In genomic region chr22:17158568-17159503, GRCh38 we compare ENCODE assay signal across 9 cellular contexts. TPM values are rescaled to one million over a fixed set of nuclear protein-coding genes. Genes with fewer than 3 reads are reported as not detected.
DNase-seq lines count a peak whose midpoint lies in the region; ATAC-seq, FAIRE-seq and TF ChIP-seq lines count a peak whose summit lies in the region.
"Had no signal": no experiment of that assay in that cellular context is flagged by ENCODE, and none has a peak within 500 bp of the region (broad histone marks: within the 10 kb centered on the region; RNA-seq: fewer than 3 reads in every experiment).

Gene HDHD5 (minus strand): TSS chr22:17159277. CDS start chr22:17159251, 26 bp downstream.

- ATAC-seq in GM18868 (IDR thresholded peaks at IDR 0.05; ENCODE audit: unreplicated experiment): peak; percentile 71
- ATAC-seq in HG03108 (IDR thresholded peaks at IDR 0.05; ENCODE audit: unreplicated experiment): peak; percentile 65
- peak; percentile 91 for ATAC-seq in activated B cell treated with CpG ODN at 0.5 μM for 24 hours (ENCODE audit: low read depth)

- peak; percentile 61 for DNase-seq in A172 (ENCODE audit: low spot score)
- peak; percentile 93 for DNase-seq in NCI-H2227 (lab: John Stamatoyannopoulos, UW; ENCODE audit: unreplicated experiment)
- DNase-seq in activated B cell treated with CpG ODN at 0.5 μM for 24 hours: peak; percentile 82
- DNase-seq in bronchial epithelial cell (ENCODE audit: low read depth): peak; percentile 68
- peak; percentile 77 to 81 (median 81) for DNase-seq in immature natural killer cell
- peak; percentile 76 for DNase-seq in smooth muscle cell (lab: John Stamatoyannopoulos, UW; ENCODE audit: unreplicated experiment)
- DNase-seq: DND-41 had no signal

- H3K27me3 ChIP-seq in bronchial epithelial cell (ENCODE audit: control insufficient read depth, insufficient read depth, low read length): no peaks in the 10 kb centered on the region
- H3K27me3 ChIP-seq in smooth muscle cell (ENCODE audit: low read depth): no peaks in the 10 kb centered on the region

- no peaks in the 10 kb centered on the region for H3K36me3 ChIP-seq in bronchial epithelial cell (ENCODE audit: control insufficient read depth, insufficient read depth, low read length)
- no peaks in the 10 kb centered on the region for H3K36me3 ChIP-seq in smooth muscle cell (ENCODE audit: low read depth)

- H3K9ac ChIP-seq in smooth muscle cell (ENCODE audit: low read depth): peak within 1 kb of the TSS; percentile 73

- H3K4me2 ChIP-seq in smooth muscle cell: peak within 1 kb of the TSS; percentile 95

- intact Hi-C loops in activated B cell treated with CpG ODN at 0.5 μM for 24 hours (cut with micrococcal nuclease): loop anchor here (1.0 to 5.0 kb wide), 6 partner anchors 12 to 478 kb away; partner anchors contain the start of genes ADA2 and BCL2L13

- TF ChIP-seq CTCF in activated B cell treated with CpG ODN at 0.5 μM for 24 hours (IDR thresholded peaks at IDR 0.05): no peak
- no peak for TF ChIP-seq CTCF in bronchial epithelial cell (IDR thresholded peaks at IDR 0.05; ENCODE audit: insufficient read depth, low read length, severe bottlenecking)
- TF ChIP-seq CTCF in smooth muscle cell (IDR thresholded peaks at IDR 0.05; ENCODE audit: borderline replicate concordance, insufficient read depth, poor library complexity, severe bottlenecking): no peak

- peaks cover 32% of the 10 kb centered on the region for H4K20me1 ChIP-seq in smooth muscle cell (ENCODE audit: low read depth)

- H3K4me3 ChIP-seq in bronchial epithelial cell (ENCODE audit: low read depth, low read length) (peak within 1 kb of the TSS; percentile 74), smooth muscle cell (peak within 1 kb of the TSS; percentile 80)

- CTCF ChIA-PET in activated B cell treated with CpG ODN at 0.5 μM for 24 hours (lab: Charles Lee): interaction anchor here (1.3 kb wide), 1 partner anchor 13 kb away, joined by 4 read pairs; no protein-coding TSS in a partner anchor

- H3K27ac ChIP-seq in smooth muscle cell (ENCODE audit: low read depth): peak within 1 kb of the TSS; percentile 52

- H3K9me3 Mint-ChIP-seq in activated B cell treated with CpG ODN at 0.5 μM for 24 hours: no peaks in the 10 kb centered on the region
- no peaks in the 10 kb centered on the region for H3K9me3 Mint-ChIP-seq in immature natural killer cell

- H3F3A ChIP-seq in smooth muscle cell (ENCODE audit: low read depth): peaks cover 5% of the 10 kb centered on the region

- POLR2A ChIA-PET in activated B cell treated with CpG ODN at 0.5 μM for 24 hours (lab: Charles Lee): interaction anchor here (1.3 to 3.0 kb wide), 2 partner anchors 13 to 73 kb away, joined by 3 to 18 read pairs; no protein-coding TSS in a partner anchor

- under 1% methylated on average over 75 of the region's 114 CpGs for WGBS in smooth muscle cell (ENCODE audit: low lambda C conversion rate)

- peak within 1 kb of the TSS; percentile 100 for H2AFZ ChIP-seq in smooth muscle cell (ENCODE audit: low read depth)

- H3K9me3 ChIP-seq in smooth muscle cell (replicated peaks; ENCODE audit: low read depth): no peaks in the 10 kb centered on the region

- H3K4me1 ChIP-seq in smooth muscle cell (ENCODE audit: low read depth): peaks cover 12% of the 10 kb centered on the region

- H3K4me1 Mint-ChIP-seq in activated B cell treated with CpG ODN at 0.5 μM for 24 hours (peaks cover 26% of the 10 kb centered on the region), immature natural killer cell (peaks cover 22 to 25% of the 10 kb centered on the region in 2 donors)

- peaks cover 2% of the 10 kb centered on the region for H3K36me3 Mint-ChIP-seq in activated B cell treated with CpG ODN at 0.5 μM for 24 hours (ENCODE audit: low read depth)
- H3K36me3 Mint-ChIP-seq in immature natural killer cell: no peaks in the 10 kb centered on the region

- H3K27me3 Mint-ChIP-seq in activated B cell treated with CpG ODN at 0.5 μM for 24 hours (no peaks in the 10 kb centered on the region), immature natural killer cell (ENCODE audit: low read depth in 3 of 3) (no peaks in the 10 kb centered on the region)

- H3K27ac Mint-ChIP-seq in activated B cell treated with CpG ODN at 0.5 μM for 24 hours (peak within 1 kb of the TSS; percentile 59), immature natural killer cell (peak within 1 kb of the TSS in 5 of 6 donors; percentile 57 to 82 (median 72))

- H3K4me3 Mint-ChIP-seq in activated B cell treated with CpG ODN at 0.5 μM for 24 hours (peak within 1 kb of the TSS; percentile 83), immature natural killer cell (peak within 1 kb of the TSS; percentile 81 to 83 (median 83))

- H3K79me2 ChIP-seq in smooth muscle cell (ENCODE audit: low read depth): peaks cover 38% of the 10 kb centered on the region

- no peak for FAIRE-seq in bronchial epithelial cell (lab: Jason Lieb, UNC)

RNA-seq across cellular contexts. Expression of gene HDHD5, which starts in this region (rescaled TPM):
- 24.7 and 29.2 TPM in 2 replicates for total RNA-seq in A172 (2014; rRNA removed; shearing (Covaris generic))
- 23.9 and 25.2 TPM in 2 replicates for total RNA-seq in activated B cell treated with CpG ODN at 0.5 μM for 24 hours
- 41.9 and 50.5 TPM in 2 replicates for total RNA-seq in bronchial epithelial cell
- 10 to 100 TPM; 47.0 to 67.7 (median 47.3) TPM for polyA plus RNA-seq in immature natural killer cell
- 18.9 and 25.5 TPM in 2 replicates for total RNA-seq in smooth muscle cell
- 52.1 and 53.5 TPM in 2 replicates for polyA plus RNA-seq in smooth muscle cell

Comparison
In these comparisons a context has a peak if more than half of its experiments do, and no peak if none do; other contexts are left out.
1. Peak in every context shown above with its lines: DNase-seq, ATAC-seq, H3K4me3 ChIP-seq and H3K27ac ChIP-seq.